20 cellular contexts compared by ENCODE assay signal in genomic region chr2:16619576-16620245, GRCh38.
"Had no signal": no experiment of that assay in that cellular context is flagged by ENCODE, and none has a peak within 500 bp of the region (broad histone marks: within the 10 kb centered on the region; RNA-seq: fewer than 3 reads in every experiment).

No MANE protein-coding gene starts in this region.

- H3K4me3 ChIP-seq: esophagus squamous epithelium, gastroesophageal sphincter, left ventricle myocardium inferior, lower lobe of right lung, right atrium auricular region, testis, transverse colon had no signal

- H3K9me3 ChIP-seq: esophagus squamous epithelium, gastroesophageal sphincter, left ventricle myocardium inferior, lower lobe of right lung, right atrium auricular region, testis, transverse colon had no signal

- H3K27ac ChIP-seq: esophagus squamous epithelium, gastroesophageal sphincter, left ventricle myocardium inferior, lower lobe of right lung, right atrium auricular region, testis, transverse colon had no signal

- H3K36me3 ChIP-seq: transverse colon had no signal

- DNase-seq: effector memory CD8-positive, alpha-beta T cell; esophagus squamous epithelium; foreskin fibroblast; glutamatergic neuron; kidney; left cardiac atrium; left ventricle myocardium inferior; lower lobe of right lung; naive B cell; small intestine; stimulated activated CD4-positive, alpha-beta T cell treated with anti-CD3 and anti-CD28 coated beads, Interleukin-2, amount 100 ng/mL, for 48 hours; testis; transverse colon had no signal

- ATAC-seq: effector memory CD8-positive, alpha-beta T cell; gastroesophageal sphincter; left cardiac atrium; lower lobe of right lung had no signal

- H3K9me3 Mint-ChIP-seq: central memory CD8-positive, alpha-beta T cell; effector memory CD8-positive, alpha-beta T cell; memory B cell; naive B cell; nephron; stimulated activated naive CD8-positive, alpha-beta T cell treated with anti-CD3 and anti-CD28 coated beads, Interleukin-15, Interleukin-2, amounts not matched to agents 100 ng/mL and 50 ng/mL, for 24 hours had no signal

- H3K27me3 ChIP-seq: esophagus squamous epithelium, gastroesophageal sphincter, right atrium auricular region, testis, transverse colon had no signal

- H3K4me3 Mint-ChIP-seq: central memory CD8-positive, alpha-beta T cell; dendritic cell treated with granulocyte-macrophage colony-stimulating factor and Interleukin-4, amounts not matched to agents 40 ng/mL and 50 ng/mL, for 4 days; effector memory CD8-positive, alpha-beta T cell; memory B cell; naive B cell; nephron; stimulated activated naive CD8-positive, alpha-beta T cell treated with anti-CD3 and anti-CD28 coated beads, Interleukin-15, Interleukin-2, amounts not matched to agents 100 ng/mL and 50 ng/mL, for 24 hours had no signal

- H3K27me3 Mint-ChIP-seq: dendritic cell treated with granulocyte-macrophage colony-stimulating factor and Interleukin-4, amounts not matched to agents 40 ng/mL and 50 ng/mL, for 4 days; effector memory CD8-positive, alpha-beta T cell; memory B cell; naive B cell; stimulated activated naive CD8-positive, alpha-beta T cell treated with anti-CD3 and anti-CD28 coated beads, Interleukin-15, Interleukin-2, amounts not matched to agents 100 ng/mL and 50 ng/mL, for 24 hours had no signal

- H3K27ac Mint-ChIP-seq: effector memory CD8-positive, alpha-beta T cell; nephron; stimulated activated naive CD8-positive, alpha-beta T cell treated with anti-CD3 and anti-CD28 coated beads, Interleukin-15, Interleukin-2, amounts not matched to agents 100 ng/mL and 50 ng/mL, for 24 hours had no signal
